8 cellular contexts compared by ENCODE assay signal in the genomic region with DNA sequence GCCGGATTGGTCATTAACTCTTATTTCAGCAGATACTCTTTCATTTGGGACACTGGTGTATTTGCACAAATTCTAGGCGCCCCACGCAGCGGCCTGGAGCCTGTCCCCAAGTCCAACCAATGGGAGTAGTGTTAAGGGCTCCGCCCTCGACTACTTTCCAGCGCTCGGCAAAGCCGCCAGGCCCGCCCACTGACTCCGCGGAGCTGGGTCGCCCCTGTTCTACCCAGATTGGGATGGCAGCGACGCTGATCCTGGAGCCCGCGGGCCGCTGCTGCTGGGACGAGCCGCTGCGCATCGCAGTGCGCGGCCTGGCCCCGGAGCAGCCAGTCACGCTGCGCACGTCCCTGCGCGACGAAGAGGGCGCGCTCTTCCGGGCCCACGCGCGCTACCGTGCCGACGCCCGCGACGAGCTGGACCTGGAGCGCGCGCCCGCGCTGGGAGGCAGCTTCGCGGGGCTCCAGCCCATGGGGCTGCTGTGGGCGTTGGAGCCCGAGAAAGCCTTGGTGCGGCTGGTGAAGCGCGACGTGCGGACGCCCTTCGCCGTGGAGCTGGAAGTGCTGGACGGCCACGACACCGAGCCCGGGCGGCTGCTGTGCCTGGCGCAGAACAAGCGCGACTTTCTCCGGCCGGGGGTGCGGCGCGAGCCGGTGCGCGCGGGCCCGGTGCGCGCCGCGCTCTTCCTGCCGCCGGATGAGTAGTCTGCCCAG. TPM values are rescaled to one million over a fixed set of nuclear protein-coding genes. Genes with fewer than 3 reads are reported as not detected.
DNase-seq lines count a peak whose midpoint lies in the region; ATAC-seq and TF ChIP-seq lines count a peak whose summit lies in the region.

A gene with protein sequence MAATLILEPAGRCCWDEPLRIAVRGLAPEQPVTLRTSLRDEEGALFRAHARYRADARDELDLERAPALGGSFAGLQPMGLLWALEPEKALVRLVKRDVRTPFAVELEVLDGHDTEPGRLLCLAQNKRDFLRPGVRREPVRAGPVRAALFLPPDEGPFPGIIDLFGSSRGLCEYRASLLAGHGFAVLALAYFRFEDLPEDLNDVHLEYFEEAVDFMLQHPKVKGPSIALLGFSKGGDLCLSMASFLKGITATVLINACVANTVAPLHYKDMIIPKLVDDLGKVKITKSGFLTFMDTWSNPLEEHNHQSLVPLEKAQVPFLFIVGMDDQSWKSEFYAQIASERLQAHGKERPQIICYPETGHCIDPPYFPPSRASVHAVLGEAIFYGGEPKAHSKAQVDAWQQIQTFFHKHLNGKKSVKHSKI (plus strand): TSS at position 179 of the 707 bp plus-strand sequence. CDS start 55 bp downstream, at position 234.

- H3K36me3 ChIP-seq in endodermal cell (ENCODE audit: control insufficient read depth, insufficient read depth, low read length), result no peaks in the 10 kb centered on the region
- H3K36me3 ChIP-seq in mesodermal cell (ENCODE audit: control insufficient read depth, insufficient read depth, low read length), result no peaks in the 10 kb centered on the region

- peak within 1 kb of the TSS; percentile 71 for H3K9ac ChIP-seq in endodermal cell (ENCODE audit: extremely low read depth, low read length, poor library complexity, severe bottlenecking)

- no peak within 1 kb of the TSS for H3K27ac ChIP-seq in endodermal cell (ENCODE audit: low read depth, low read length)
- peak within 1 kb of the TSS; percentile 25 for H3K27ac ChIP-seq in mesodermal cell (ENCODE audit: low read depth, low read length, severe bottlenecking)

- no peaks in the 10 kb centered on the region for H3K9me3 ChIP-seq in endodermal cell (ENCODE audit: control insufficient read depth, low read length)
- H3K9me3 ChIP-seq in mesodermal cell (ENCODE audit: control insufficient read depth, low read length), result peaks cover 6% of the 10 kb centered on the region

- no peak for TF ChIP-seq CTCF in endodermal cell (conservative IDR thresholded peaks at IDR 0.05)

- 1 to 2% methylated on average over 34 to 84 of the region's 84 CpGs for WGBS in endodermal cell (ENCODE audit: insufficient coverage in 1 of 2, insufficient read length in 1 of 2), 2 experiments
- WGBS in mesodermal cell (ENCODE audit: insufficient coverage in 2 of 2), 2 experiments, result 1% methylated on average over 72 to 83 of the region's 84 CpGs

- H3K4me1 ChIP-seq in endodermal cell (ENCODE audit: control insufficient read depth, insufficient read depth, low read length) (peaks cover 4% of the 10 kb centered on the region), mesodermal cell (ENCODE audit: control insufficient read depth, insufficient read depth, low read length, poor library complexity, severe bottlenecking) (peaks cover 4% of the 10 kb centered on the region)

- peak; percentile 64 for ATAC-seq in HG03064 (IDR thresholded peaks at IDR 0.05; ENCODE audit: low read depth, unreplicated experiment)

- H3K27me3 ChIP-seq in endodermal cell (ENCODE audit: control insufficient read depth, insufficient read depth, low read length, poor library complexity, severe bottlenecking), result peaks cover 13% of the 10 kb centered on the region

- H3K36me3 Mint-ChIP-seq in endodermal cell (ENCODE audit: low read depth), result peaks cover 2% of the 10 kb centered on the region

- H3K4me3 ChIP-seq in endodermal cell (ENCODE audit: low read length), result peak within 1 kb of the TSS; percentile 81
- H3K4me3 ChIP-seq in mesodermal cell (ENCODE audit: extremely low read depth, insufficient read depth, low read length, poor library complexity, severe bottlenecking), result peak within 1 kb of the TSS; percentile 55

- peaks cover 7% of the 10 kb centered on the region for H3K4me1 Mint-ChIP-seq in endodermal cell

- peaks cover 5% of the 10 kb centered on the region for H3K9me3 Mint-ChIP-seq in endodermal cell

- DNase-seq in NCI-H2196 (lab: John Stamatoyannopoulos, UW; ENCODE audit: unreplicated experiment) (peak; percentile 33), NCI-H2196 treated with DMSO at 0.1 percent for 48 hours (lab: John Stamatoyannopoulos, UW; ENCODE audit: unreplicated experiment) (no peak), NCI-H82 (lab: John Stamatoyannopoulos, UW) (peak; percentile 84), endodermal cell (peak; percentile 94)
- peak; percentile 9 for DNase-seq in activated CD8-positive, alpha-beta memory T cell treated with anti-CD3 and anti-CD28 coated beads, Interleukin-2, amount 50 U/mL, for 1 hour (ENCODE audit: extremely low read depth)
- peak; percentile 26 for DNase-seq in stimulated activated CD8-positive, alpha-beta memory T cell treated with anti-CD3 and anti-CD28 coated beads, Interleukin-15, amount 100 ng/mL, for 1 hour (ENCODE audit: low read depth)

- peak within 1 kb of the TSS; percentile 94 for H3K27ac Mint-ChIP-seq in endodermal cell

- H3K4me3 Mint-ChIP-seq in endodermal cell, result peak within 1 kb of the TSS; percentile 73

- peaks cover 12% of the 10 kb centered on the region for H3K27me3 Mint-ChIP-seq in endodermal cell (ENCODE audit: insufficient read depth)

RNA-seq across cellular contexts. Expression of the gene that starts here (rescaled TPM):
- total RNA-seq in endodermal cell, result not detected
- polyA plus RNA-seq in endodermal cell (2013, experiment 1 of 2), result not detected
- polyA plus RNA-seq in endodermal cell (2013, experiment 2 of 2), result not detected
- polyA plus RNA-seq in mesodermal cell (2013, experiment 1 of 2), result not detected
- not detected for polyA plus RNA-seq in mesodermal cell (2013, experiment 2 of 2)

Comparison
In these comparisons a context has a peak if more than half of its experiments do, and no peak if none do; other contexts are left out.
1. Peak in DNase-seq, H3K4me3 ChIP-seq and H3K9ac ChIP-seq in endodermal cell; RNA of the gene not detected or under 1 TPM.